19 cellular contexts compared by ENCODE assay signal in genomic region chr10:58661336-58661735, GRCh38.
DNase-seq lines count a peak whose midpoint lies in the region; ATAC-seq and TF ChIP-seq lines count a peak whose summit lies in the region.
"Had no signal": no experiment of that assay in that cellular context is flagged by ENCODE, and none has a peak within 500 bp of the region (broad histone marks: within the 10 kb centered on the region; RNA-seq: fewer than 3 reads in every experiment).

No MANE protein-coding gene starts in this region.

- intact Hi-C loops in lower leg skin (cut with DNase I; ENCODE audit: low total_unique reads): no loop called here

- 64 to 65% methylated on average over 1 of the region's 1 CpG for WGBS in lower leg skin, 2 donors

- ATAC-seq in RWPE2 (ENCODE audit: low read depth) (peak; percentile 63), left lobe of liver (no peak)
- ATAC-seq: foreskin keratinocyte had no signal

- TF ChIP-seq CTCF in RWPE2 (IDR thresholded peaks at IDR 0.05; ENCODE audit: poor library complexity, severe bottlenecking): no peak
- no peak for TF ChIP-seq CTCF in lower leg skin (IDR thresholded peaks at IDR 0.05)

- TF ChIP-seq POLR2A in lower leg skin (IDR thresholded peaks at IDR 0.05): no peak

- peaks cover 29% of the 10 kb centered on the region for H3K4me1 ChIP-seq in RWPE2 (ENCODE audit: insufficient read depth, poor library complexity, severe bottlenecking)
- H3K4me1 ChIP-seq: foreskin keratinocyte had no signal

- peaks cover 7% of the 10 kb centered on the region for H3K9me3 ChIP-seq in RWPE2 (ENCODE audit: severe bottlenecking)
- H3K9me3 ChIP-seq: BE2C had no signal

- DNase-seq in EL (peak; percentile 76), RWPE2 (ENCODE audit: low spot score) (no peak), epithelial cell of prostate (ENCODE audit: low read depth, low spot score) (no peak), renal cortical epithelial cell (ENCODE audit: low read depth) (peak; percentile 65), lower leg skin (ENCODE audit: low spot score in 2 of 2) (no peak), left lobe of liver (ENCODE audit: low spot score) (no peak), NCI-H446 treated with DMSO at 0.1 percent for 48 hours (lab: John Stamatoyannopoulos, UW) (no peak), COLO829 (ENCODE audit: low spot score) (no peak)
- DNase-seq: activated CD4-positive, alpha-beta T cell treated with anti-CD3 and anti-CD28 coated beads, Interleukin-2, amount 50 U/mL, for 48 hours; activated naive CD4-positive, alpha-beta T cell treated with anti-CD3 and anti-CD28 coated beads, Interleukin-2, amount 50 U/mL, for 16 hours; BE2C; effector CD8-positive, alpha-beta T cell; naive B cell; NCI-H2029; NCI-H526 treated with DMSO at 0.1 percent for 48 hours; OCI-M1 had no signal

- H3K27me3 ChIP-seq in RWPE2 (ENCODE audit: insufficient read depth, poor library complexity, severe bottlenecking): no peaks in the 10 kb centered on the region
- H3K27me3 ChIP-seq: BE2C, foreskin keratinocyte had no signal

- peak overlapping the region; percentile 84 for H3K27ac ChIP-seq in RWPE2 (ENCODE audit: poor library complexity, severe bottlenecking)
- peak overlapping the region; percentile 51 for H3K27ac ChIP-seq in epithelial cell of prostate
- H3K27ac ChIP-seq: foreskin keratinocyte, SK-N-MC had no signal

- no peaks in the 10 kb centered on the region for H3K36me3 ChIP-seq in RWPE2 (ENCODE audit: low read depth)
- H3K36me3 ChIP-seq: BE2C, thoracic aorta had no signal

- H3K4me3 ChIP-seq in RWPE2 (ENCODE audit: severe bottlenecking) (no peak overlapping the region), lower leg skin (ENCODE audit: low read depth, poor library complexity, severe bottlenecking) (no peak overlapping the region)
- H3K4me3 ChIP-seq: SK-N-MC, thoracic aorta had no signal

Comparison
In these comparisons a context has a peak if more than half of its experiments do, and no peak if none do; other contexts are left out.
1. DNase-seq: peak in EL (single experiment) and renal cortical epithelial cell (single experiment); none in RWPE2 (single experiment), epithelial cell of prostate (single experiment), lower leg skin (0 of 2), left lobe of liver (single experiment), NCI-H446 treated with DMSO at 0.1 percent for 48 hours (single experiment) and COLO829 (single experiment).